In genomic region chr16:4806280-4806679, GRCh38 we compare ENCODE assay signal across 31 cellular contexts. TPM values are rescaled to one million over a fixed set of nuclear protein-coding genes. Genes with fewer than 3 reads are reported as not detected.
"Had no signal": no experiment of that assay in that cellular context is flagged by ENCODE, and none has a peak within 500 bp of the region (broad histone marks: within the 10 kb centered on the region; RNA-seq: fewer than 3 reads in every experiment).

No MANE protein-coding gene starts in this region.

- H3K4me3 Mint-ChIP-seq: activated CD4-positive, alpha-beta memory T cell treated with anti-CD3 and anti-CD28 coated beads for 36 hours; activated CD4-positive, alpha-beta T cell treated with anti-CD3 and anti-CD28 coated beads, Interleukin-2, amount 10 ng/mL, durations not matched to agents 7 days and 5 days; activated naive CD4-positive, alpha-beta T cell treated with anti-CD3 and anti-CD28 coated beads for 36 hours; activated naive CD8-positive, alpha-beta T cell; activated T-helper 17 cell treated with anti-CD3 and anti-CD28 coated beads, Interleukin-2, amount 50 U/mL, for 72 hours; brain; T-helper 17 cell had no signal

- H3K27me3 Mint-ChIP-seq: activated CD4-positive, alpha-beta memory T cell treated with anti-CD3 and anti-CD28 coated beads for 36 hours; activated CD4-positive, alpha-beta T cell treated with anti-CD3 and anti-CD28 coated beads, Interleukin-2, amount 10 ng/mL, durations not matched to agents 7 days and 5 days; activated naive CD8-positive, alpha-beta T cell; activated T-helper 17 cell treated with anti-CD3 and anti-CD28 coated beads, Interleukin-2, amount 50 U/mL, for 72 hours; T-helper 17 cell had no signal

- H3K4me3 ChIP-seq: MG63 had no signal

- FAIRE-seq: astrocyte, TTC549 had no signal

- H3K9me3 Mint-ChIP-seq: activated CD4-positive, alpha-beta memory T cell treated with anti-CD3 and anti-CD28 coated beads for 36 hours; activated CD4-positive, alpha-beta T cell treated with anti-CD3 and anti-CD28 coated beads, Interleukin-2, amount 10 ng/mL, durations not matched to agents 7 days and 5 days; activated naive CD4-positive, alpha-beta T cell treated with anti-CD3 and anti-CD28 coated beads for 36 hours; activated T-helper 17 cell treated with anti-CD3 and anti-CD28 coated beads, Interleukin-2, amount 50 U/mL, for 72 hours; brain had no signal

- H3K9me3 ChIP-seq: MG63 had no signal

- DNase-seq: activated CD4-positive, alpha-beta memory T cell treated with anti-CD3 and anti-CD28 coated beads for 36 hours; activated CD4-positive, alpha-beta T cell treated with anti-CD3 and anti-CD28 coated beads, Interleukin-2, amount 10 ng/mL, durations not matched to agents 7 days and 5 days; activated CD4-positive, CD25-positive, alpha-beta regulatory T cell; activated gamma-delta T cell; activated naive CD4-positive, alpha-beta T cell treated with anti-CD3 and anti-CD28 coated beads for 36 hours; activated T-cell treated with anti-CD3 and anti-CD28 coated beads for 4 hours; activated T-cell treated with anti-CD3 and anti-CD28 coated beads, Interleukin-2, amount 50 U/mL, for 48 hours; amygdala; MG63; MV-4-11; NCI-H1092 treated with DMSO at 0.1 percent for 48 hours; NCI-H1417 treated with DMSO at 0.1 percent for 48 hours; NCI-H1694; NCI-H2029; NCI-H2107; NCI-H2171 treated with DMSO at 0.1 percent for 48 hours; NCI-H226; NCI-H526 treated with DMSO at 0.1 percent for 48 hours; NCI-H82; SIG-M5; T-helper 17 cell; T-helper 9 cell had no signal

- H3K4me1 Mint-ChIP-seq: activated T-helper 17 cell treated with anti-CD3 and anti-CD28 coated beads, Interleukin-2, amount 50 U/mL, for 72 hours had no signal

- H3K27ac Mint-ChIP-seq: activated CD4-positive, alpha-beta memory T cell treated with anti-CD3 and anti-CD28 coated beads for 36 hours; activated CD4-positive, alpha-beta T cell treated with anti-CD3 and anti-CD28 coated beads, Interleukin-2, amount 10 ng/mL, durations not matched to agents 7 days and 5 days; activated naive CD4-positive, alpha-beta T cell treated with anti-CD3 and anti-CD28 coated beads for 36 hours; activated naive CD8-positive, alpha-beta T cell; activated T-helper 17 cell treated with anti-CD3 and anti-CD28 coated beads, Interleukin-2, amount 50 U/mL, for 72 hours; brain; T-helper 17 cell had no signal

- ATAC-seq: activated T-helper 17 cell treated with anti-CD3 and anti-CD28 coated beads, Interleukin-2, amount 50 U/mL, for 72 hours; T-helper 17 cell had no signal

- H3K27me3 ChIP-seq: MG63 had no signal

RNA-seq across cellular contexts. Expression of gene SMIM22, which starts 11.1 kb away (rescaled TPM):
- total RNA-seq: activated CD4-positive, alpha-beta memory T cell treated with anti-CD3 and anti-CD28 coated beads for 36 hours; activated CD4-positive, alpha-beta T cell treated with anti-CD3 and anti-CD28 coated beads, Interleukin-2, amount 10 ng/mL, durations not matched to agents 7 days and 5 days; activated CD8-positive, alpha-beta memory T cell treated with anti-CD3 and anti-CD28 coated beads for 36 hours; activated naive CD4-positive, alpha-beta T cell treated with anti-CD3 and anti-CD28 coated beads for 36 hours; activated T-helper 17 cell treated with anti-CD3 and anti-CD28 coated beads, Interleukin-2, amount 50 U/mL, for 72 hours; astrocyte; NCI-H460; OCI-LY7; RPMI7951; T-helper 17 cell had no signal

RNA-seq across cellular contexts. Expression of gene SEPTIN12, which starts 18.1 kb away (rescaled TPM):
- total RNA-seq: activated CD4-positive, alpha-beta memory T cell treated with anti-CD3 and anti-CD28 coated beads for 36 hours; activated CD4-positive, alpha-beta T cell treated with anti-CD3 and anti-CD28 coated beads, Interleukin-2, amount 10 ng/mL, durations not matched to agents 7 days and 5 days; activated CD8-positive, alpha-beta memory T cell treated with anti-CD3 and anti-CD28 coated beads for 36 hours; activated naive CD4-positive, alpha-beta T cell treated with anti-CD3 and anti-CD28 coated beads for 36 hours; activated T-helper 17 cell treated with anti-CD3 and anti-CD28 coated beads, Interleukin-2, amount 50 U/mL, for 72 hours; NCI-H460; OCI-LY7; RPMI7951; T-helper 17 cell had no signal
